In the genomic region with DNA sequence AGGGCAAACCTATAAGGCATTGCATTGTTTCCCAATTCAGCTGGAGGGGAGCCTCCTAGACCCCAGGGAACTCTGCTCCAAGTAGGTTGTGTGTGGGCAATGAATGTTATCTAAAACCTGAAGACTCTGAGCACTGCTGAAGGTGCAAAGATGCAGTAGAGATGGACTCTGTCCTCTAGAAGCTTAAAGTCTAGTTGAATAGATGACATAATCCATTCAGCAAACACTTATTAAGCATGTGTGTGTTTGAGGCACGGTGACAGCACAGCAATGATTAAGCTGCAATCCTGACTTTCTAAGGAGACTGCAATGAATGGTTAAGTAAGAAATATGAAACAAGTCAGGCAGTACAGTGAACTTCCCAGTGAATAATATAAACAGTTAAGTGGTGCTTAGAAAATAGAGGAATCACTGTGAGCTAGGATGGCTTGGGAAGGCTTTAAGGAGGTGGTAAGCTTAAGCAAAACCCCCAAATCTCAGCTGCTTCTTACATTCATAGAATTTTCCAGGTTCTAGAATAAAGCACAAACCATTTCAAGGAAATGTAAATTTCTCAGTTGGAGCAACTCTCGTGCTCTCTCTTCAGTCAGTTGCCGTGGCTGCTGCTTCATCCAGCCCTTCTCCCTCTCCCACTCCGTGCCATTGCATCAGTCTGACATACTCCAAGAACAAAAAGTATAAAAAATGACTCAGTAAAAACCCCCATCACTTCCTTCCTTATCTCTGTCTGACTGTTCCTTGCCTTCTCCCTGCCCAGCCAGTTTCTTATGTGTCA, we compare ENCODE assay signal across 8 cellular contexts. TPM values are rescaled to one million over a fixed set of nuclear protein-coding genes. Genes with fewer than 3 reads are reported as not detected.
DNase-seq lines count a peak whose midpoint lies in the region; ATAC-seq and TF ChIP-seq lines count a peak whose summit lies in the region.

No MANE protein-coding gene starts in this region.

- no peaks in the 10 kb centered on the region for H3K27me3 ChIP-seq in MM.1S (replicated peaks; ENCODE audit: insufficient read depth, low read length)
- no peaks in the 10 kb centered on the region for H3K27me3 ChIP-seq in mucosa of rectum (ENCODE audit: control insufficient read depth in 2 of 2, insufficient read depth in 2 of 2, low read length in 2 of 2)

- peak overlapping the region; percentile 21 for H2AFZ ChIP-seq in MM.1S (ENCODE audit: low read length)

- H3F3A ChIP-seq in MM.1S (ENCODE audit: insufficient read depth, low read length), result peaks cover 6% of the 10 kb centered on the region; the same call in 1 of the 2 replicates

- H3K27ac Mint-ChIP-seq in CD14-positive monocyte (peak overlapping the region; percentile 77 to 94 (median 91)), endothelial cell (ENCODE audit: unreplicated experiment) (no peak overlapping the region)

- TF ChIP-seq CTCF in CD14-positive monocyte (IDR thresholded peaks at IDR 0.05) (no peak), MM.1S (IDR thresholded peaks at IDR 0.05; ENCODE audit: low read length) (no peak), cardiac fibroblast (IDR thresholded peaks at IDR 0.05; ENCODE audit: low read depth, low read length) (no peak), endothelial cell (IDR thresholded peaks at IDR 0.05; ENCODE audit: unreplicated experiment) (no peak)

- H3K9me3 Mint-ChIP-seq in CD14-positive monocyte (peaks cover 0 to 1% (median 0%) of the 10 kb centered on the region in 7 donors), endothelial cell (ENCODE audit: unreplicated experiment) (no peaks in the 10 kb centered on the region)

- peaks cover 71% of the 10 kb centered on the region for H3K4me1 Mint-ChIP-seq in CD14-positive monocyte
- H3K4me1 Mint-ChIP-seq in endothelial cell (ENCODE audit: unreplicated experiment), result peaks cover 24% of the 10 kb centered on the region

- H3K4me3 Mint-ChIP-seq in CD14-positive monocyte, result peak overlapping the region; percentile 1 to 81
- H3K4me3 Mint-ChIP-seq in endothelial cell (ENCODE audit: unreplicated experiment), result no peak overlapping the region

- H3K4me1 ChIP-seq in MM.1S (ENCODE audit: low read length) (peaks cover 29% of the 10 kb centered on the region), mucosa of rectum (ENCODE audit: control insufficient read depth in 2 of 2, insufficient read depth in 2 of 2, low read length in 2 of 2) (peaks cover 0 to 18% of the 10 kb centered on the region in 2 donors)

- H3K27ac ChIP-seq in MM.1S (ENCODE audit: low read length) (peak overlapping the region; percentile 57; the same call in 1 of the 2 replicates), mucosa of rectum (ENCODE audit: low read depth in 2 of 2, low read length in 2 of 2) (peak overlapping the region; percentile 19 to 26)

- H3K4me3 ChIP-seq in MM.1S (ENCODE audit: low read length) (no peak overlapping the region), cardiac fibroblast (replicated peaks in 1 of 2; ENCODE audit: low read depth in 2 of 2, low read length in 2 of 2) (peak overlapping the region in 1 of 2 donors; percentile 8), mucosa of rectum (ENCODE audit: low read length in 2 of 2) (no peak overlapping the region)

- H3K4me2 ChIP-seq in MM.1S (ENCODE audit: low read depth, low read length), result peak overlapping the region; percentile 51

- H3K36me3 ChIP-seq in MM.1S (replicated peaks; ENCODE audit: insufficient read depth, low read length) (no peaks in the 10 kb centered on the region), mucosa of rectum (ENCODE audit: control insufficient read depth in 2 of 2, insufficient read depth in 2 of 2, low read length in 2 of 2) (peaks cover 43 to 44% of the 10 kb centered on the region in 2 donors)

- intact Hi-C loops in CD14-positive monocyte (cut with micrococcal nuclease), result loop anchor here in 1 of 2 donors (2.0 kb wide), 1 partner anchor 17 kb away; no protein-coding TSS in a partner anchor

- H3K27me3 Mint-ChIP-seq in CD14-positive monocyte (ENCODE audit: low read depth in 3 of 3) (no peaks in the 10 kb centered on the region), endothelial cell (ENCODE audit: unreplicated experiment) (no peaks in the 10 kb centered on the region)

- H3K9me2 ChIP-seq in MM.1S (replicated peaks; ENCODE audit: insufficient read depth, low read length), result no peaks in the 10 kb centered on the region

- H3K36me3 Mint-ChIP-seq in CD14-positive monocyte (peaks cover 73 to 75% of the 10 kb centered on the region in 2 donors), endothelial cell (ENCODE audit: low read depth, unreplicated experiment) (peaks cover 28% of the 10 kb centered on the region)

- ATAC-seq in HG02610 (IDR thresholded peaks at IDR 0.05; ENCODE audit: unreplicated experiment), result no peak

- H4K20me1 ChIP-seq in MM.1S (ENCODE audit: insufficient read depth, low read length), result no peaks in the 10 kb centered on the region

- no peaks in the 10 kb centered on the region for H3K9me3 ChIP-seq in MM.1S (replicated peaks; ENCODE audit: insufficient read depth, low read length)
- no peaks in the 10 kb centered on the region for H3K9me3 ChIP-seq in mucosa of rectum (ENCODE audit: control insufficient read depth in 2 of 2, low read length in 2 of 2)

- peak; percentile 78 for DNase-seq in CD14-positive monocyte (ENCODE audit: low spot score)
- no peak for DNase-seq in MM.1S
- peak; percentile 90 to 96 for DNase-seq in cardiac fibroblast (ENCODE audit: low read depth in 2 of 2)
- DNase-seq in ureter (ENCODE audit: low spot score), result no peak
- DNase-seq in NCI-H524 treated with DMSO at 0.1 percent for 48 hours (lab: John Stamatoyannopoulos, UW), result no peak
- DNase-seq in endothelial cell (ENCODE audit: low spot score), result no peak

- no peaks in the 10 kb centered on the region for H3K79me2 ChIP-seq in MM.1S (ENCODE audit: low read length)

- H3K9ac ChIP-seq in MM.1S (ENCODE audit: low read length) (no peak overlapping the region), mucosa of rectum (ENCODE audit: low read depth in 1 of 2, low read length in 2 of 2) (no peak overlapping the region)

RNA-seq across cellular contexts. Expression of a gene that starts 19.1 kb away (rescaled TPM):
- polyA plus RNA-seq in CD14-positive monocyte, result 100 to 1,000 TPM in 1 of 2 donors, 10 to 100 TPM in 1; 83.1 to 112 TPM
- total RNA-seq in ureter, result 11.8 TPM
- 3.3 TPM for total RNA-seq in endothelial cell (ENCODE audit: unreplicated experiment)

RNA-seq across cellular contexts. Expression of a gene that starts 27.4 kb away (rescaled TPM):
- under 1 TPM; 0.25 to 0.27 TPM for polyA plus RNA-seq in CD14-positive monocyte
- 1.7 TPM for total RNA-seq in ureter
- 0.87 TPM for total RNA-seq in endothelial cell (ENCODE audit: unreplicated experiment)

RNA-seq across cellular contexts. Expression of a gene that starts 40.3 kb away (rescaled TPM):
- polyA plus RNA-seq in CD14-positive monocyte, result 10 to 100 TPM; 47.4 to 54.8 TPM
- total RNA-seq in ureter, result 34.8 TPM
- 37.0 TPM for total RNA-seq in endothelial cell (ENCODE audit: unreplicated experiment)

Comparison
In these comparisons a context has a peak if more than half of its experiments do, and no peak if none do; other contexts are left out.
1. DNase-seq: peak in CD14-positive monocyte (single experiment) and cardiac fibroblast (2 of 2); none in MM.1S (single experiment), ureter (single experiment), NCI-H524 treated with DMSO at 0.1 percent for 48 hours (single experiment) and endothelial cell (single experiment).